ENCODE assay signal across 18 cellular contexts in genomic region chr11:1234771-1235614, GRCh38. TPM values are rescaled to one million over a fixed set of nuclear protein-coding genes. Genes with fewer than 3 reads are reported as not detected.
DNase-seq lines count a peak whose midpoint lies in the region; ATAC-seq and TF ChIP-seq lines count a peak whose summit lies in the region.
"Had no signal": no experiment of that assay in that cellular context is flagged by ENCODE, and none has a peak within 500 bp of the region (broad histone marks: within the 10 kb centered on the region; RNA-seq: fewer than 3 reads in every experiment).

No MANE protein-coding gene starts in this region.

- no peaks in the 10 kb centered on the region for H3K36me3 Mint-ChIP-seq in activated naive CD4-positive, alpha-beta T cell treated with anti-CD3 and anti-CD28 coated beads, Interleukin-2, amount 10 ng/mL, durations not matched to agents 7 days and 5 days
- no peaks in the 10 kb centered on the region for H3K36me3 Mint-ChIP-seq in T-cell

- H3K27me3 Mint-ChIP-seq in activated naive CD4-positive, alpha-beta T cell treated with anti-CD3 and anti-CD28 coated beads, Interleukin-2, amount 10 ng/mL, durations not matched to agents 7 days and 5 days: no peaks in the 10 kb centered on the region
- no peaks in the 10 kb centered on the region for H3K27me3 Mint-ChIP-seq in T-cell
- H3K27me3 Mint-ChIP-seq: activated CD4-positive, alpha-beta T cell treated with anti-CD3 and anti-CD28 coated beads, Interleukin-2, amount 10 ng/mL, durations not matched to agents 24 days and 14 days had no signal

- H3K27me3 ChIP-seq in lower lobe of right lung (ENCODE audit: low read depth): peaks cover 8% of the 10 kb centered on the region
- no peaks in the 10 kb centered on the region for H3K27me3 ChIP-seq in upper lobe of right lung
- H3K27me3 ChIP-seq: hepatocyte had no signal

- intact Hi-C loops in lower lobe of right lung (cut with DNase I) (no loop called here), upper lobe of right lung (cut with DNase I) (no loop called here)

- no peaks in the 10 kb centered on the region for H3K9me3 ChIP-seq in lower lobe of right lung
- H3K9me3 ChIP-seq in upper lobe of right lung: no peaks in the 10 kb centered on the region

- TF ChIP-seq CTCF in lower lobe of right lung (IDR thresholded peaks at IDR 0.05) (no peak), upper lobe of right lung (IDR thresholded peaks at IDR 0.05) (no peak)

- CTCF ChIA-PET in activated naive CD4-positive, alpha-beta T cell treated with anti-CD3 and anti-CD28 coated beads, Interleukin-2, amount 10 ng/mL, durations not matched to agents 7 days and 5 days (lab: Charles Lee): no interaction called here
- CTCF ChIA-PET in T-cell (lab: Charles Lee): no interaction called here

- H3K4me3 ChIP-seq in lower lobe of right lung (no peak overlapping the region), upper lobe of right lung (no peak overlapping the region)
- H3K4me3 ChIP-seq: hepatocyte had no signal

- DNase-seq in activated naive CD4-positive, alpha-beta T cell treated with anti-CD3 and anti-CD28 coated beads, Interleukin-2, amount 10 ng/mL, durations not matched to agents 7 days and 5 days: peak; percentile 11
- DNase-seq in activated naive CD4-positive, alpha-beta T cell treated with anti-CD3 and anti-CD28 coated beads, Interleukin-2, amount 50 U/mL, for 16 hours: no peak
- DNase-seq in epidermal melanocyte (ENCODE audit: insufficient read length, low spot score) (peak; percentile 12), lower lobe of right lung (peak; percentile 44), upper lobe of right lung (peak; percentile 51), NOMO-1 treated with dmso at 0.1 percent for 144 hours (lab: John Stamatoyannopoulos, UW; ENCODE audit: unreplicated experiment) (no peak), T-cell (no peak), NCI-H345 (lab: John Stamatoyannopoulos, UW) (no peak)
- DNase-seq: activated CD4-positive, alpha-beta T cell treated with anti-CD3 and anti-CD28 coated beads, Interleukin-2, amount 10 ng/mL, durations not matched to agents 24 days and 14 days; C1 segment of cervical spinal cord; cortex of kidney; IMR-90; NCI-H1417 treated with DMSO at 0.1 percent for 48 hours had no signal

- POLR2A ChIA-PET in T-cell (lab: Charles Lee): no interaction called here

- H3K4me1 Mint-ChIP-seq in activated naive CD4-positive, alpha-beta T cell treated with anti-CD3 and anti-CD28 coated beads, Interleukin-2, amount 10 ng/mL, durations not matched to agents 7 days and 5 days: no peaks in the 10 kb centered on the region
- H3K4me1 Mint-ChIP-seq in T-cell: no peaks in the 10 kb centered on the region
- H3K4me1 Mint-ChIP-seq: activated CD4-positive, alpha-beta T cell treated with anti-CD3 and anti-CD28 coated beads, Interleukin-2, amount 10 ng/mL, durations not matched to agents 24 days and 14 days had no signal

- H3K4me1 ChIP-seq in lower lobe of right lung (no peaks in the 10 kb centered on the region), upper lobe of right lung (no peaks in the 10 kb centered on the region)

- H3K4me3 Mint-ChIP-seq in activated naive CD4-positive, alpha-beta T cell treated with anti-CD3 and anti-CD28 coated beads, Interleukin-2, amount 10 ng/mL, durations not matched to agents 7 days and 5 days: no peak overlapping the region
- H3K4me3 Mint-ChIP-seq in T-cell: no peak overlapping the region
- H3K4me3 Mint-ChIP-seq: activated CD4-positive, alpha-beta T cell treated with anti-CD3 and anti-CD28 coated beads, Interleukin-2, amount 10 ng/mL, durations not matched to agents 24 days and 14 days had no signal

- H3K36me3 ChIP-seq in lower lobe of right lung (no peaks in the 10 kb centered on the region), upper lobe of right lung (no peaks in the 10 kb centered on the region)

- no peak overlapping the region for H3K27ac Mint-ChIP-seq in activated naive CD4-positive, alpha-beta T cell treated with anti-CD3 and anti-CD28 coated beads, Interleukin-2, amount 10 ng/mL, durations not matched to agents 7 days and 5 days
- no peak overlapping the region for H3K27ac Mint-ChIP-seq in T-cell
- H3K27ac Mint-ChIP-seq: activated CD4-positive, alpha-beta T cell treated with anti-CD3 and anti-CD28 coated beads, Interleukin-2, amount 10 ng/mL, durations not matched to agents 24 days and 14 days; activated T-helper 2 cell treated with anti-CD3 and anti-CD28 coated beads, Interferon-gamma antibody, Interleukin-2, Interleukin-4, amounts not matched to agents 10 μg/mL and 5 μg/mL and 100 μg/mL, durations not matched to agents 14 hours and 24 hours and 36 hours had no signal

- ATAC-seq in lower lobe of right lung: no peak
- ATAC-seq in upper lobe of right lung: no peak
- ATAC-seq in T-cell (replicated peaks in 1 of 4): no peak

- H3K9me3 Mint-ChIP-seq in activated naive CD4-positive, alpha-beta T cell treated with anti-CD3 and anti-CD28 coated beads, Interleukin-2, amount 10 ng/mL, durations not matched to agents 7 days and 5 days: no peaks in the 10 kb centered on the region
- no peaks in the 10 kb centered on the region for H3K9me3 Mint-ChIP-seq in T-cell
- H3K9me3 Mint-ChIP-seq: activated CD4-positive, alpha-beta T cell treated with anti-CD3 and anti-CD28 coated beads, Interleukin-2, amount 10 ng/mL, durations not matched to agents 24 days and 14 days; activated T-helper 2 cell treated with anti-CD3 and anti-CD28 coated beads, Interferon-gamma antibody, Interleukin-2, Interleukin-4, amounts not matched to agents 10 μg/mL and 5 μg/mL and 100 μg/mL, durations not matched to agents 14 hours and 24 hours and 36 hours had no signal

- H3K27ac ChIP-seq in lower lobe of right lung (no peak overlapping the region), upper lobe of right lung (no peak overlapping the region)
- H3K27ac ChIP-seq: hepatocyte had no signal

RNA-seq across cellular contexts. Expression of gene MUC5B, which starts 12.1 kb away (rescaled TPM):
- total RNA-seq in lower lobe of right lung: 57.5 TPM
- 1.2 TPM for total RNA-seq in upper lobe of right lung
- 1 to 10 TPM in 3 of 5 donors, not detected in 2; 1.8 to 4.0 (median 3.6) TPM for total RNA-seq in T-cell
- total RNA-seq: activated CD4-positive, alpha-beta T cell treated with anti-CD3 and anti-CD28 coated beads, Interleukin-2, amount 10 ng/mL, durations not matched to agents 24 days and 14 days; activated T-helper 2 cell treated with anti-CD3 and anti-CD28 coated beads, Interferon-gamma antibody, Interleukin-2, Interleukin-4, amounts not matched to agents 10 μg/mL and 5 μg/mL and 100 μg/mL, durations not matched to agents 14 hours and 24 hours and 36 hours; endothelial cell of umbilical vein; IMR-90; pulmonary artery endothelial cell; urinary bladder had no signal

Comparison
In these comparisons a context has a peak if more than half of its experiments do, and no peak if none do; other contexts are left out.
1. DNase-seq: peak in activated naive CD4-positive, alpha-beta T cell treated with anti-CD3 and anti-CD28 coated beads, Interleukin-2, amount 10 ng/mL, durations not matched to agents 7 days and 5 days (single experiment), epidermal melanocyte (single experiment), lower lobe of right lung (single experiment) and upper lobe of right lung (single experiment); none in activated naive CD4-positive, alpha-beta T cell treated with anti-CD3 and anti-CD28 coated beads, Interleukin-2, amount 50 U/mL, for 16 hours (single experiment), NOMO-1 treated with dmso at 0.1 percent for 144 hours (single experiment), T-cell (0 of 34) and NCI-H345 (single experiment).
2. RNA of gene MUC5B, which starts 12.1 kb away (total RNA-seq): 57.5 TPM in lower lobe of right lung (single experiment); 1.8 to 4.0 TPM in T-cell and 1.2 TPM in upper lobe of right lung (single experiment); every median in the first group is over 10 times any median in the second.